1 cellular context compared by ENCODE assay signal in the genomic region with DNA sequence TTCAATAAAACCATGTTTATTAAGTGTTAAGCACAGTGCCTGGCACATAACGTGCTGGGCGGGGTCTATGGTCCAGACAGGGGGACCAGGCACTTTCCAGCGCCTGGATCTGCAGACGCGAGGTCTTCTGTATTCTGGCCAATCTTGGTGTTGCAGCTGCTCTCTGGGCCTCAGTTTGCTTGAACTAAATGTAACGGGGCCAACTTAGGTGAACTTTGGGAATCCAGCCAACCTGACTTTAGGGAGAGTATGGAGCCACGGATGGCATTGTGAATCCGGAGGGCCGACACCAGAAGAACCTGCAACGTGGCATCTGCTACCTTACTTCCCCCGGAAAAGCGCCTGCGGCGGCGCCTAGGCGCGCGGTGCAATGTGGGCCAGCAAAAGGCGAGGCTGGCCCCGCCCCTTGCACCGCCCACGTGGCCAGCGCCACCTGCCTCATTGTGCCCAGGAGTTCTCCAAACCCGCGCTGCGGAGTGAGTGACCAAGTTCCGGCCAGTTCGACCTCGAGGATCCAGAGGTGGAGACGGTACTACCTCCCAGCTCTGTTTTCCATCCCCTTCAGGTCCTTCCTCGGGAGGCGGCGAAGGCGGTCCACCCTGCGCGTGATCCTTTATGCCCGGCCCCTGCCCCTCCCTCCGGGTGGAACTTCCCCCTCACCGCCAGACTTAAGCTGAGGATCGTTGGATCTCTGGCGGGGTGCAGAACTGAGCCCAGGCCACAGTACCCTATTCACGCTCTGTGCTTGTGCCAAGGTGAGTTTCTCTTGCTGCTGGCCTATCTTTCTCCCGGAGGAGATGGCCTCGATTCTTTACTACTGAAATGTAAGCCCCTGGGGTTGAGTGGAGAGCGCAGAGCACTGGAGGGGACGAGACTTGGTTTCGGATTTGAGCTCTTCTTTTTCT.
TF ChIP-seq lines count a peak whose summit lies in the region.

A gene (plus strand): TSS at position 426 of the 905 bp plus-strand sequence. CDS start 10,969 bp downstream, outside the sequence.

TF ChIP-seq in HepG2, 621 proteins besides CTCF, POLR2A, EP300 and RAD21 (continued from another document and continues in another):
- peak; percentile 68; the same call in 1 of the 2 replicates for TF ChIP-seq ZNF563 (CRISPR knock-in tag; IDR thresholded peaks at IDR 0.05)
- TF ChIP-seq PHB2 (IDR thresholded peaks at IDR 0.05; ENCODE audit: partially characterized antibody) = no peak
- TF ChIP-seq NFKB2 (CRISPR knock-in tag; IDR thresholded peaks at IDR 0.05; ENCODE audit: borderline replicate concordance) = peak; percentile 94; the same call in 1 of the 2 replicates
- TF ChIP-seq KDM2A (CRISPR knock-in tag; IDR thresholded peaks at IDR 0.05; ENCODE audit: borderline replicate concordance, low read depth) = peak; percentile 79
- TF ChIP-seq NFE2L1 (CRISPR knock-in tag; IDR thresholded peaks at IDR 0.05; ENCODE audit: borderline replicate concordance) = no peak
- TF ChIP-seq, protein P1, sequence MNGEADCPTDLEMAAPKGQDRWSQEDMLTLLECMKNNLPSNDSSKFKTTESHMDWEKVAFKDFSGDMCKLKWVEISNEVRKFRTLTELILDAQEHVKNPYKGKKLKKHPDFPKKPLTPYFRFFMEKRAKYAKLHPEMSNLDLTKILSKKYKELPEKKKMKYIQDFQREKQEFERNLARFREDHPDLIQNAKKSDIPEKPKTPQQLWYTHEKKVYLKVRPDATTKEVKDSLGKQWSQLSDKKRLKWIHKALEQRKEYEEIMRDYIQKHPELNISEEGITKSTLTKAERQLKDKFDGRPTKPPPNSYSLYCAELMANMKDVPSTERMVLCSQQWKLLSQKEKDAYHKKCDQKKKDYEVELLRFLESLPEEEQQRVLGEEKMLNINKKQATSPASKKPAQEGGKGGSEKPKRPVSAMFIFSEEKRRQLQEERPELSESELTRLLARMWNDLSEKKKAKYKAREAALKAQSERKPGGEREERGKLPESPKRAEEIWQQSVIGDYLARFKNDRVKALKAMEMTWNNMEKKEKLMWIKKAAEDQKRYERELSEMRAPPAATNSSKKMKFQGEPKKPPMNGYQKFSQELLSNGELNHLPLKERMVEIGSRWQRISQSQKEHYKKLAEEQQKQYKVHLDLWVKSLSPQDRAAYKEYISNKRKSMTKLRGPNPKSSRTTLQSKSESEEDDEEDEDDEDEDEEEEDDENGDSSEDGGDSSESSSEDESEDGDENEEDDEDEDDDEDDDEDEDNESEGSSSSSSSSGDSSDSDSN (CRISPR knock-in tag; IDR thresholded peaks at IDR 0.05) = peak; percentile 91
- TF ChIP-seq MBD4 (IDR thresholded peaks at IDR 0.05; ENCODE audit: borderline replicate concordance, low read length) = no peak
- no peak for TF ChIP-seq RBM39 (IDR thresholded peaks at IDR 0.05; ENCODE audit: low read depth, low read length, poor library complexity, severe bottlenecking)
- 0 out of 2 replicates have a peak, but pooled peaks have one; percentile 43 for TF ChIP-seq JUN (CRISPR knock-in tag; IDR thresholded peaks at IDR 0.05)
- TF ChIP-seq LCORL (IDR thresholded peaks at IDR 0.05) = no peak
- peak; percentile 89 for TF ChIP-seq LCORL (CRISPR knock-in tag; IDR thresholded peaks at IDR 0.05)
- peak; percentile 81; the same call in 1 of the 2 replicates for TF ChIP-seq ZNF431 (CRISPR knock-in tag; IDR thresholded peaks at IDR 0.05; ENCODE audit: borderline replicate concordance, low read depth)
- TF ChIP-seq HNRNPK (IDR thresholded peaks at IDR 0.05; ENCODE audit: low read depth, low read length, poor library complexity, severe bottlenecking) = no peak
- TF ChIP-seq ZKSCAN5 (CRISPR knock-in tag; IDR thresholded peaks at IDR 0.05) = no peak
- TF ChIP-seq, protein P2, sequence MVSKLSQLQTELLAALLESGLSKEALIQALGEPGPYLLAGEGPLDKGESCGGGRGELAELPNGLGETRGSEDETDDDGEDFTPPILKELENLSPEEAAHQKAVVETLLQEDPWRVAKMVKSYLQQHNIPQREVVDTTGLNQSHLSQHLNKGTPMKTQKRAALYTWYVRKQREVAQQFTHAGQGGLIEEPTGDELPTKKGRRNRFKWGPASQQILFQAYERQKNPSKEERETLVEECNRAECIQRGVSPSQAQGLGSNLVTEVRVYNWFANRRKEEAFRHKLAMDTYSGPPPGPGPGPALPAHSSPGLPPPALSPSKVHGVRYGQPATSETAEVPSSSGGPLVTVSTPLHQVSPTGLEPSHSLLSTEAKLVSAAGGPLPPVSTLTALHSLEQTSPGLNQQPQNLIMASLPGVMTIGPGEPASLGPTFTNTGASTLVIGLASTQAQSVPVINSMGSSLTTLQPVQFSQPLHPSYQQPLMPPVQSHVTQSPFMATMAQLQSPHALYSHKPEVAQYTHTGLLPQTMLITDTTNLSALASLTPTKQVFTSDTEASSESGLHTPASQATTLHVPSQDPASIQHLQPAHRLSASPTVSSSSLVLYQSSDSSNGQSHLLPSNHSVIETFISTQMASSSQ (IDR thresholded peaks at IDR 0.05; ENCODE audit: low read depth) = no peak; the same call in 1 of the 2 replicates
- TF ChIP-seq, protein P2 (CRISPR knock-in tag; IDR thresholded peaks at IDR 0.05; ENCODE audit: borderline replicate concordance) = peak; percentile 78; the same call in 1 of the 2 replicates
- TF ChIP-seq, protein P3, sequence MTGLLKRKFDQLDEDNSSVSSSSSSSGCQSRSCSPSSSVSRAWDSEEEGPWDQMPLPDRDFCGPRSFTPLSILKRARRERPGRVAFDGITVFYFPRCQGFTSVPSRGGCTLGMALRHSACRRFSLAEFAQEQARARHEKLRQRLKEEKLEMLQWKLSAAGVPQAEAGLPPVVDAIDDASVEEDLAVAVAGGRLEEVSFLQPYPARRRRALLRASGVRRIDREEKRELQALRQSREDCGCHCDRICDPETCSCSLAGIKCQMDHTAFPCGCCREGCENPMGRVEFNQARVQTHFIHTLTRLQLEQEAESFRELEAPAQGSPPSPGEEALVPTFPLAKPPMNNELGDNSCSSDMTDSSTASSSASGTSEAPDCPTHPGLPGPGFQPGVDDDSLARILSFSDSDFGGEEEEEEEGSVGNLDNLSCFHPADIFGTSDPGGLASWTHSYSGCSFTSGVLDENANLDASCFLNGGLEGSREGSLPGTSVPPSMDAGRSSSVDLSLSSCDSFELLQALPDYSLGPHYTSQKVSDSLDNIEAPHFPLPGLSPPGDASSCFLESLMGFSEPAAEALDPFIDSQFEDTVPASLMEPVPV (CRISPR knock-in tag; IDR thresholded peaks at IDR 0.05) = peak; percentile 93
- no peak for TF ChIP-seq ZNF253 (CRISPR knock-in tag; IDR thresholded peaks at IDR 0.05; ENCODE audit: borderline replicate concordance)
- TF ChIP-seq KDM3A (CRISPR knock-in tag; IDR thresholded peaks at IDR 0.05; ENCODE audit: low read depth) = peak; percentile 75; the same call in 1 of the 2 replicates
- 0 out of 2 replicates have a peak, but pooled peaks have one; percentile 71 for TF ChIP-seq ZBTB20 (CRISPR knock-in tag; IDR thresholded peaks at IDR 0.05; ENCODE audit: borderline replicate concordance, low read depth)
- TF ChIP-seq ZNF333 (CRISPR knock-in tag; IDR thresholded peaks at IDR 0.05; ENCODE audit: borderline replicate concordance) = peak; percentile 57; the same call in 1 of the 2 replicates
- TF ChIP-seq, protein P4, sequence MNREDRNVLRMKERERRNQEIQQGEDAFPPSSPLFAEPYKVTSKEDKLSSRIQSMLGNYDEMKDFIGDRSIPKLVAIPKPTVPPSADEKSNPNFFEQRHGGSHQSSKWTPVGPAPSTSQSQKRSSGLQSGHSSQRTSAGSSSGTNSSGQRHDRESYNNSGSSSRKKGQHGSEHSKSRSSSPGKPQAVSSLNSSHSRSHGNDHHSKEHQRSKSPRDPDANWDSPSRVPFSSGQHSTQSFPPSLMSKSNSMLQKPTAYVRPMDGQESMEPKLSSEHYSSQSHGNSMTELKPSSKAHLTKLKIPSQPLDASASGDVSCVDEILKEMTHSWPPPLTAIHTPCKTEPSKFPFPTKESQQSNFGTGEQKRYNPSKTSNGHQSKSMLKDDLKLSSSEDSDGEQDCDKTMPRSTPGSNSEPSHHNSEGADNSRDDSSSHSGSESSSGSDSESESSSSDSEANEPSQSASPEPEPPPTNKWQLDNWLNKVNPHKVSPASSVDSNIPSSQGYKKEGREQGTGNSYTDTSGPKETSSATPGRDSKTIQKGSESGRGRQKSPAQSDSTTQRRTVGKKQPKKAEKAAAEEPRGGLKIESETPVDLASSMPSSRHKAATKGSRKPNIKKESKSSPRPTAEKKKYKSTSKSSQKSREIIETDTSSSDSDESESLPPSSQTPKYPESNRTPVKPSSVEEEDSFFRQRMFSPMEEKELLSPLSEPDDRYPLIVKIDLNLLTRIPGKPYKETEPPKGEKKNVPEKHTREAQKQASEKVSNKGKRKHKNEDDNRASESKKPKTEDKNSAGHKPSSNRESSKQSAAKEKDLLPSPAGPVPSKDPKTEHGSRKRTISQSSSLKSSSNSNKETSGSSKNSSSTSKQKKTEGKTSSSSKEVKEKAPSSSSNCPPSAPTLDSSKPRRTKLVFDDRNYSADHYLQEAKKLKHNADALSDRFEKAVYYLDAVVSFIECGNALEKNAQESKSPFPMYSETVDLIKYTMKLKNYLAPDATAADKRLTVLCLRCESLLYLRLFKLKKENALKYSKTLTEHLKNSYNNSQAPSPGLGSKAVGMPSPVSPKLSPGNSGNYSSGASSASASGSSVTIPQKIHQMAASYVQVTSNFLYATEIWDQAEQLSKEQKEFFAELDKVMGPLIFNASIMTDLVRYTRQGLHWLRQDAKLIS (CRISPR knock-in tag; IDR thresholded peaks at IDR 0.05) = no peak
- TF ChIP-seq, protein P5, sequence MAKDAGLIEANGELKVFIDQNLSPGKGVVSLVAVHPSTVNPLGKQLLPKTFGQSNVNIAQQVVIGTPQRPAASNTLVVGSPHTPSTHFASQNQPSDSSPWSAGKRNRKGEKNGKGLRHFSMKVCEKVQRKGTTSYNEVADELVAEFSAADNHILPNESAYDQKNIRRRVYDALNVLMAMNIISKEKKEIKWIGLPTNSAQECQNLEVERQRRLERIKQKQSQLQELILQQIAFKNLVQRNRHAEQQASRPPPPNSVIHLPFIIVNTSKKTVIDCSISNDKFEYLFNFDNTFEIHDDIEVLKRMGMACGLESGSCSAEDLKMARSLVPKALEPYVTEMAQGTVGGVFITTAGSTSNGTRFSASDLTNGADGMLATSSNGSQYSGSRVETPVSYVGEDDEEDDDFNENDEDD (CRISPR knock-in tag; IDR thresholded peaks at IDR 0.05; ENCODE audit: borderline replicate concordance) = peak; percentile 92
- no peak for TF ChIP-seq ZNF10 (CRISPR knock-in tag; IDR thresholded peaks at IDR 0.05; ENCODE audit: borderline replicate concordance, low read depth)
- peak; percentile 42; the same call in 1 of the 2 replicates for TF ChIP-seq ZNF615 (CRISPR knock-in tag; IDR thresholded peaks at IDR 0.05; ENCODE audit: borderline replicate concordance)
- TF ChIP-seq MTF2 (CRISPR knock-in tag; IDR thresholded peaks at IDR 0.05; ENCODE audit: borderline replicate concordance) = no peak
- TF ChIP-seq TBX3 (IDR thresholded peaks at IDR 0.05; ENCODE audit: borderline replicate concordance) = no peak
- peak; percentile 93 for TF ChIP-seq IKZF4 (CRISPR knock-in tag; IDR thresholded peaks at IDR 0.05; ENCODE audit: borderline replicate concordance, low read depth, not compliant biosample characterization)
- TF ChIP-seq, protein P6, sequence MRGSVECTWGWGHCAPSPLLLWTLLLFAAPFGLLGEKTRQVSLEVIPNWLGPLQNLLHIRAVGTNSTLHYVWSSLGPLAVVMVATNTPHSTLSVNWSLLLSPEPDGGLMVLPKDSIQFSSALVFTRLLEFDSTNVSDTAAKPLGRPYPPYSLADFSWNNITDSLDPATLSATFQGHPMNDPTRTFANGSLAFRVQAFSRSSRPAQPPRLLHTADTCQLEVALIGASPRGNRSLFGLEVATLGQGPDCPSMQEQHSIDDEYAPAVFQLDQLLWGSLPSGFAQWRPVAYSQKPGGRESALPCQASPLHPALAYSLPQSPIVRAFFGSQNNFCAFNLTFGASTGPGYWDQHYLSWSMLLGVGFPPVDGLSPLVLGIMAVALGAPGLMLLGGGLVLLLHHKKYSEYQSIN (CRISPR knock-in tag; IDR thresholded peaks at IDR 0.05; ENCODE audit: borderline replicate concordance) = no peak
- TF ChIP-seq, protein P7, sequence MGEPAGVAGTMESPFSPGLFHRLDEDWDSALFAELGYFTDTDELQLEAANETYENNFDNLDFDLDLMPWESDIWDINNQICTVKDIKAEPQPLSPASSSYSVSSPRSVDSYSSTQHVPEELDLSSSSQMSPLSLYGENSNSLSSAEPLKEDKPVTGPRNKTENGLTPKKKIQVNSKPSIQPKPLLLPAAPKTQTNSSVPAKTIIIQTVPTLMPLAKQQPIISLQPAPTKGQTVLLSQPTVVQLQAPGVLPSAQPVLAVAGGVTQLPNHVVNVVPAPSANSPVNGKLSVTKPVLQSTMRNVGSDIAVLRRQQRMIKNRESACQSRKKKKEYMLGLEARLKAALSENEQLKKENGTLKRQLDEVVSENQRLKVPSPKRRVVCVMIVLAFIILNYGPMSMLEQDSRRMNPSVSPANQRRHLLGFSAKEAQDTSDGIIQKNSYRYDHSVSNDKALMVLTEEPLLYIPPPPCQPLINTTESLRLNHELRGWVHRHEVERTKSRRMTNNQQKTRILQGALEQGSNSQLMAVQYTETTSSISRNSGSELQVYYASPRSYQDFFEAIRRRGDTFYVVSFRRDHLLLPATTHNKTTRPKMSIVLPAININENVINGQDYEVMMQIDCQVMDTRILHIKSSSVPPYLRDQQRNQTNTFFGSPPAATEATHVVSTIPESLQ (CRISPR knock-in tag; conservative IDR thresholded peaks at IDR 0.05) = no peak
- peak; percentile 89 for TF ChIP-seq KAT8 (CRISPR knock-in tag; IDR thresholded peaks at IDR 0.05)
- TF ChIP-seq, protein P8, sequence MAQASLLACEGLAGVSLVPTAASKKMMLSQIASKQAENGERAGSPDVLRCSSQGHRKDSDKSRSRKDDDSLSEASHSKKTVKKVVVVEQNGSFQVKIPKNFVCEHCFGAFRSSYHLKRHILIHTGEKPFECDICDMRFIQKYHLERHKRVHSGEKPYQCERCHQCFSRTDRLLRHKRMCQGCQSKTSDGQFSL (CRISPR knock-in tag; IDR thresholded peaks at IDR 0.05) = no peak
- no peak for TF ChIP-seq ZNF775 (CRISPR knock-in tag; IDR thresholded peaks at IDR 0.05; ENCODE audit: borderline replicate concordance)
- peak; percentile 32; the same call in 1 of the 2 replicates for TF ChIP-seq NFATC3 (CRISPR knock-in tag; IDR thresholded peaks at IDR 0.05)
- TF ChIP-seq, protein P9, sequence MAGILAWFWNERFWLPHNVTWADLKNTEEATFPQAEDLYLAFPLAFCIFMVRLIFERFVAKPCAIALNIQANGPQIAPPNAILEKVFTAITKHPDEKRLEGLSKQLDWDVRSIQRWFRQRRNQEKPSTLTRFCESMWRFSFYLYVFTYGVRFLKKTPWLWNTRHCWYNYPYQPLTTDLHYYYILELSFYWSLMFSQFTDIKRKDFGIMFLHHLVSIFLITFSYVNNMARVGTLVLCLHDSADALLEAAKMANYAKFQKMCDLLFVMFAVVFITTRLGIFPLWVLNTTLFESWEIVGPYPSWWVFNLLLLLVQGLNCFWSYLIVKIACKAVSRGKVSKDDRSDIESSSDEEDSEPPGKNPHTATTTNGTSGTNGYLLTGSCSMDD (CRISPR knock-in tag; IDR thresholded peaks at IDR 0.05) = peak; percentile 67; the same call in 1 of the 2 replicates
- no peak for TF ChIP-seq ZSCAN29 (CRISPR knock-in tag; conservative IDR thresholded peaks at IDR 0.05)
- TF ChIP-seq TOE1 (CRISPR knock-in tag; IDR thresholded peaks at IDR 0.05) = no peak; the same call in 1 of the 2 replicates
